ENCODE assay signal across 13 cellular contexts in the genomic region with DNA sequence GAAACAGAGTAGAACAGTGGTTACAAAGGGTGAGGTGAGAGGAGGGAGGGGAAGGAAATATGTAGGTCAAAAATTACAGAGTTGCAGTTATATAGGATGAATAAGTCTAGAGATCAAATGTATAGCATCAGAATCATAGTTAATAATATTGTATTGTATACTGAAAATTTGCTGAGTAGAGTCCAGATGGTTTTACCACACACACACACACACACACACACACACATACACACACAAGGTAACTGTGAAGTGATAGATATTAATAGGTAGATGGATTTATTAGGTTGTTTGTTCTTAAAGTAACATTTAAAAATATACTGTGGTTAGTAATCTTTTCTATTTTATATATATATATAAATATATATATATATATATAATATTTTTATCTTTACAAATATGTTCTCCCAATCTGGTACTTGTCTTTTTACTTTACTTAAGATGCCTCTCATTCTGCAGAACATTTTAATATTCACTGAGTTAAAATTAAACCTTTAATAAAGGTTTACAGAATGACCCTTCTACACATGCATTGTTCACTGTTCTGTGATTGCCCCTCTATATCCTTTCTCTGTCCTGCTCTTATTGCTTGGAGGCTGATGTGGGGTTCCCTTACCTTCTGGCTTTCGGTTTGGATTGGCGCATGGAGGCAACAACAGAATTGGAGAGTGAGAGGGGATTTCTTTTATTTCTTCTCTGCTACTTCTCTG. TPM values are rescaled to one million over a fixed set of nuclear protein-coding genes. Genes with fewer than 3 reads are reported as not detected.
DNase-seq lines count a peak whose midpoint lies in the region; ATAC-seq, FAIRE-seq and TF ChIP-seq lines count a peak whose summit lies in the region.
"Had no signal": no experiment of that assay in that cellular context is flagged by ENCODE, and none has a peak within 500 bp of the region (broad histone marks: within the 10 kb centered on the region; RNA-seq: fewer than 3 reads in every experiment).

No MANE protein-coding gene starts in this region.

- H3K9me3 ChIP-seq in A549 = no peaks in the 10 kb centered on the region
- no peaks in the 10 kb centered on the region for H3K9me3 ChIP-seq in HUES64 (ENCODE audit: insufficient read depth, low read depth, low read length)
- no peaks in the 10 kb centered on the region for H3K9me3 ChIP-seq in lower lobe of right lung
- H3K9me3 ChIP-seq: BLaER1, vagina had no signal

- H3K36me3 ChIP-seq in HUES64 (ENCODE audit: insufficient read depth, low read length) = no peaks in the 10 kb centered on the region
- no peaks in the 10 kb centered on the region for H3K36me3 ChIP-seq in lower lobe of right lung
- H3K36me3 ChIP-seq: BLaER1, vagina had no signal

- intact Hi-C loops in lower lobe of right lung (cut with DNase I) = no loop called here

- ATAC-seq in A549 = no peak
- ATAC-seq in lower lobe of right lung = no peak
- ATAC-seq in omental fat pad (ENCODE audit: low FRiP score) = no peak
- no peak for ATAC-seq in GM18867 (IDR thresholded peaks at IDR 0.05; ENCODE audit: unreplicated experiment)
- ATAC-seq: activated naive CD8-positive, alpha-beta T cell treated with anti-CD3 and anti-CD28 coated beads, Interleukin-2, amount 50 U/mL, for 24 hours; Panc1 had no signal

- H3K4me2 ChIP-seq in A549 = no peak overlapping the region
- H3K4me2 ChIP-seq: BLaER1 had no signal

- FAIRE-seq in A549 (lab: Jason Lieb, UNC) = no peak

- TF ChIP-seq RAD21 in A549 (conservative IDR thresholded peaks at IDR 0.05 in 1 of 2, IDR thresholded peaks at IDR 0.05 in 1 of 2) = no peak

- peak overlapping the region; percentile 59 for H3K4me3 Mint-ChIP-seq in chondrocyte (ENCODE audit: unreplicated experiment)
- H3K4me3 Mint-ChIP-seq: activated CD4-positive, alpha-beta memory T cell treated with anti-CD3 and anti-CD28 coated beads, Interleukin-2, amount 10 ng/mL, durations not matched to agents 7 days and 5 days; activated naive CD8-positive, alpha-beta T cell treated with anti-CD3 and anti-CD28 coated beads, Interleukin-2, amount 50 U/mL, for 24 hours had no signal

- H3K4me3 ChIP-seq in A549 (no peak overlapping the region), HUES64 (ENCODE audit: low read length) (peak overlapping the region; percentile 66), lower lobe of right lung (peak overlapping the region; percentile 37)
- H3K4me3 ChIP-seq: BLaER1 had no signal

- no peak for DNase-seq in A549 (ENCODE audit: low read depth in 1 of 2, low spot score in 1 of 2)
- DNase-seq in chondrocyte (ENCODE audit: low spot score) = no peak
- no peak for DNase-seq in lower lobe of right lung
- no peak for DNase-seq in islet precursor cell
- no peak for DNase-seq in central memory CD4-positive, alpha-beta T cell
- no peak for DNase-seq in omental fat pad (ENCODE audit: low spot score)
- DNase-seq: activated CD4-positive, alpha-beta memory T cell treated with anti-CD3 and anti-CD28 coated beads, Interleukin-2, amount 10 ng/mL, durations not matched to agents 7 days and 5 days; activated naive CD8-positive, alpha-beta T cell treated with anti-CD3 and anti-CD28 coated beads, Interleukin-2, amount 50 U/mL, for 24 hours had no signal

- H3K27ac ChIP-seq in A549 (peak overlapping the region; percentile 36 to 59; a peak in 2 of 6 replicates), HUES64 (ENCODE audit: low read depth, low read length) (peak overlapping the region; percentile 57), lower lobe of right lung (no peak overlapping the region)
- H3K27ac ChIP-seq: BLaER1, vagina had no signal

- no peaks in the 10 kb centered on the region for H3K36me3 Mint-ChIP-seq in chondrocyte (ENCODE audit: low read depth)

- peak overlapping the region; percentile 81 for H3K27ac Mint-ChIP-seq in chondrocyte (ENCODE audit: unreplicated experiment)
- H3K27ac Mint-ChIP-seq: activated CD4-positive, alpha-beta memory T cell treated with anti-CD3 and anti-CD28 coated beads, Interleukin-2, amount 10 ng/mL, durations not matched to agents 7 days and 5 days; activated naive CD8-positive, alpha-beta T cell treated with anti-CD3 and anti-CD28 coated beads, Interleukin-2, amount 50 U/mL, for 24 hours had no signal

- H3K27me3 ChIP-seq in HUES64 (ENCODE audit: insufficient read depth, low read length) (no peaks in the 10 kb centered on the region), lower lobe of right lung (ENCODE audit: low read depth) (no peaks in the 10 kb centered on the region)
- H3K27me3 ChIP-seq: BLaER1, vagina had no signal

- TF ChIP-seq CTCF in A549 (IDR thresholded peaks at IDR 0.05) = no peak
- no peak for TF ChIP-seq CTCF in chondrocyte (IDR thresholded peaks at IDR 0.05)
- no peak for TF ChIP-seq CTCF in lower lobe of right lung (IDR thresholded peaks at IDR 0.05)
- no peak for TF ChIP-seq CTCF in omental fat pad (IDR thresholded peaks at IDR 0.05)

- TF ChIP-seq EP300 in A549 (IDR thresholded peaks at IDR 0.05) = no peak

- H3K27me3 Mint-ChIP-seq in chondrocyte (ENCODE audit: low read depth) = no peaks in the 10 kb centered on the region
- H3K27me3 Mint-ChIP-seq: activated CD4-positive, alpha-beta memory T cell treated with anti-CD3 and anti-CD28 coated beads, Interleukin-2, amount 10 ng/mL, durations not matched to agents 7 days and 5 days; activated naive CD8-positive, alpha-beta T cell treated with anti-CD3 and anti-CD28 coated beads, Interleukin-2, amount 50 U/mL, for 24 hours had no signal

- H3K9me3 Mint-ChIP-seq in chondrocyte (ENCODE audit: low read depth) = peaks cover 4% of the 10 kb centered on the region
- H3K9me3 Mint-ChIP-seq: activated CD4-positive, alpha-beta memory T cell treated with anti-CD3 and anti-CD28 coated beads, Interleukin-2, amount 10 ng/mL, durations not matched to agents 7 days and 5 days; activated naive CD8-positive, alpha-beta T cell treated with anti-CD3 and anti-CD28 coated beads, Interleukin-2, amount 50 U/mL, for 24 hours had no signal

- 97% methylated on average over 2 of the region's 2 CpGs for WGBS in A549 (ENCODE audit: missing lambda C conversion rate)
- no CpG with 5 or more reads among the region's 2 CpGs for WGBS in HUES64

- peaks cover 7% of the 10 kb centered on the region for H3K4me1 Mint-ChIP-seq in chondrocyte (ENCODE audit: low read depth)
- H3K4me1 Mint-ChIP-seq: activated CD4-positive, alpha-beta memory T cell treated with anti-CD3 and anti-CD28 coated beads, Interleukin-2, amount 10 ng/mL, durations not matched to agents 7 days and 5 days; activated naive CD8-positive, alpha-beta T cell treated with anti-CD3 and anti-CD28 coated beads, Interleukin-2, amount 50 U/mL, for 24 hours had no signal

- H3K9ac ChIP-seq in HUES64 (ENCODE audit: low read depth, low read length) = peak overlapping the region; percentile 66
- H3K9ac ChIP-seq: BLaER1 had no signal

- H3K4me1 ChIP-seq in A549 (0 out of 3 replicates have a peak, but pooled peaks cover 4% of the 10 kb centered on the region), HUES64 (ENCODE audit: insufficient read depth, low read length) (peaks cover 35% of the 10 kb centered on the region), lower lobe of right lung (no peaks in the 10 kb centered on the region)
- H3K4me1 ChIP-seq: BLaER1, vagina had no signal

- CTCF ChIA-PET in A549 (lab: Yijun Ruan, JAX) = no interaction called here

- no peak for TF ChIP-seq POLR2A in A549 (IDR thresholded peaks at IDR 0.05; ENCODE audit: low read length)

- POLR2A ChIA-PET in A549 (lab: Yijun Ruan, JAX) = no interaction called here

TF ChIP-seq in A549, 52 proteins besides CTCF, POLR2A, EP300 and RAD21:
- no peak for TF ChIP-seq RFX5 (IDR thresholded peaks at IDR 0.05)
- no peak for TF ChIP-seq HEYL (CRISPR knock-in tag; IDR thresholded peaks at IDR 0.05)
- TF ChIP-seq HOXB5 (CRISPR knock-in tag; IDR thresholded peaks at IDR 0.05) = no peak
- no peak for TF ChIP-seq NPAS2 (CRISPR knock-in tag; IDR thresholded peaks at IDR 0.05; ENCODE audit: borderline replicate concordance)
- TF ChIP-seq POLR2AphosphoS2 (conservative IDR thresholded peaks at IDR 0.05; ENCODE audit: low read length) = no peak
- TF ChIP-seq BHLHE40 (IDR thresholded peaks at IDR 0.05; ENCODE audit: low read depth, low read length) = no peak
- TF ChIP-seq EHF (CRISPR knock-in tag; IDR thresholded peaks at IDR 0.05) = no peak
- TF ChIP-seq, protein P1, sequence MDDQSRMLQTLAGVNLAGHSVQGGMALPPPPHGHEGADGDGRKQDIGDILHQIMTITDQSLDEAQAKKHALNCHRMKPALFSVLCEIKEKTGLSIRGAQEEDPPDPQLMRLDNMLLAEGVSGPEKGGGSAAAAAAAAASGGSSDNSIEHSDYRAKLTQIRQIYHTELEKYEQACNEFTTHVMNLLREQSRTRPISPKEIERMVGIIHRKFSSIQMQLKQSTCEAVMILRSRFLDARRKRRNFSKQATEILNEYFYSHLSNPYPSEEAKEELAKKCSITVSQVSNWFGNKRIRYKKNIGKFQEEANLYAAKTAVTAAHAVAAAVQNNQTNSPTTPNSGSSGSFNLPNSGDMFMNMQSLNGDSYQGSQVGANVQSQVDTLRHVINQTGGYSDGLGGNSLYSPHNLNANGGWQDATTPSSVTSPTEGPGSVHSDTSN (IDR thresholded peaks at IDR 0.05) = no peak

RNA-seq across cellular contexts. Expression of a gene that starts 0.4 kb away (rescaled TPM):
- polyA plus RNA-seq in A549 (2011; rRNA removed) (0.16 and 0.21 TPM in 2 replicates), A549 (2017; fragmentation: RNase III; extraction: RNeasy Plus Mini Kit Qiagen cat#74134 plus additional on column Dnase treatment) (0.15 to 0.16 TPM (median 0.15 TPM) in 3 replicates)
- not detected in 2 replicates for polyA plus RNA-seq in A549 (2012; cell fraction: cytosol; rRNA removed)
- polyA plus RNA-seq in A549 (2012; cell fraction: nucleus; rRNA removed) = 0.01 and 0.04 TPM in 2 replicates
- polyA minus RNA-seq in A549 (2011; rRNA and poly(A)+ RNA removed) = 0.21 and 0.24 TPM in 2 replicates
- 1.9 TPM for polyA plus RNA-seq in HUES64 (2013, experiment 1 of 2)
- polyA plus RNA-seq in HUES64 (2013, experiment 2 of 2) = 2.9 TPM
- total RNA-seq in chondrocyte (0.95 to 7.6 TPM (median 1.1 TPM) in 3 replicates), lower lobe of right lung (2.3 TPM), omental fat pad (1 to 10 TPM in 2 of 4 donors, under 1 TPM in 2; 0.56 to 2.2 (median 0.91) TPM)
- total RNA-seq: activated CD4-positive, alpha-beta memory T cell treated with anti-CD3 and anti-CD28 coated beads, Interleukin-2, amount 10 ng/mL, durations not matched to agents 7 days and 5 days; vagina had no signal
